Comparison of ENCODE assay signal across 16 cellular contexts in the genomic region with DNA sequence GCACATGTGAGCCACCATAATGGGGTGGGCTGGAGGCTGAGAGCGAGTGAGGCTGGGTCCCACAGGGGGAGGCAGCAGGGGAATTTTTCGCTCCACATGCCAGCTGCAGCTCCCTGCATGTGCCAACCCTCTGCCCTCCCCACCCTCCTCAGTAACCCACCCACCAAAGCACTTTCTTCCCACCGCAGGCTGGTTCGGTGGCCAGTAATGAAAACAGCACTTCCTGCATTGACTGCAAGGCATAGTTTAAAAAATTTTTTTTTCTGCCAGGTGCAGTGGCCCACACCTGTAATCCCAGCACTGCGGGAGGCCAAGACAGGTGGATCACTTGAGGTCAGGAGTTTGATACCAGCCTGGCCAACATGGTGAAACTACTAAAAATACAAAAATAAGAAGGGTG.
"Had no signal": no experiment of that assay in that cellular context is flagged by ENCODE, and none has a peak within 500 bp of the region (broad histone marks: within the 10 kb centered on the region; RNA-seq: fewer than 3 reads in every experiment).

No MANE protein-coding gene starts in this region.

- H3K4me3 ChIP-seq: gastroesophageal sphincter, lung, tibial artery had no signal

- H3K27ac Mint-ChIP-seq: activated naive CD4-positive, alpha-beta T cell treated with anti-CD3 and anti-CD28 coated beads, Interleukin-2, amount 50 U/mL, for 24 hours had no signal

- H3K27me3 Mint-ChIP-seq: activated CD8-positive, alpha-beta memory T cell treated with anti-CD3 and anti-CD28 coated beads, Interleukin-2, amount 10 ng/mL, durations not matched to agents 7 days and 5 days; activated naive CD4-positive, alpha-beta T cell treated with anti-CD3 and anti-CD28 coated beads, Interleukin-2, amount 50 U/mL, for 24 hours; T-cell had no signal

- H3K27me3 ChIP-seq: gastroesophageal sphincter, tibial artery had no signal

- H3K9me3 Mint-ChIP-seq: activated naive CD4-positive, alpha-beta T cell treated with anti-CD3 and anti-CD28 coated beads, Interleukin-2, amount 50 U/mL, for 24 hours; naive thymus-derived CD4-positive, alpha-beta T cell; stimulated activated effector memory CD8-positive, alpha-beta T cell treated with anti-CD3 and anti-CD28 coated beads, Interleukin-12 subunit alpha, Interleukin-12 subunit beta, amount 100 ng/mL, for 72 hours; T-cell had no signal

- H3K4me1 ChIP-seq: gastroesophageal sphincter had no signal

- H3K4me3 Mint-ChIP-seq: activated CD8-positive, alpha-beta memory T cell treated with anti-CD3 and anti-CD28 coated beads, Interleukin-2, amount 10 ng/mL, durations not matched to agents 7 days and 5 days; activated naive CD4-positive, alpha-beta T cell treated with anti-CD3 and anti-CD28 coated beads, Interleukin-2, amount 50 U/mL, for 24 hours; stimulated activated effector memory CD8-positive, alpha-beta T cell treated with anti-CD3 and anti-CD28 coated beads, Interleukin-12 subunit alpha, Interleukin-12 subunit beta, amount 100 ng/mL, for 72 hours; T-cell had no signal

- DNase-seq: activated CD4-positive, alpha-beta T cell treated with anti-CD3 and anti-CD28 coated beads for 1 hour; activated CD4-positive, alpha-beta T cell treated with anti-CD3 and anti-CD28 coated beads, Interleukin-2, amount 50 U/mL, for 4 hours; activated CD8-positive, alpha-beta memory T cell treated with anti-CD3 and anti-CD28 coated beads, Interleukin-2, amount 10 ng/mL, durations not matched to agents 7 days and 5 days; activated T-cell treated with anti-CD3 and anti-CD28 coated beads, Interleukin-2, amount 50 U/mL, for 1 hour; amniotic stem cell; erythroblast; left cardiac atrium; naive thymus-derived CD4-positive, alpha-beta T cell; posterior cingulate gyrus; T1000; tibial artery had no signal

- H3K27ac ChIP-seq: gastroesophageal sphincter, tibial artery had no signal

- ATAC-seq: activated CD8-positive, alpha-beta memory T cell treated with anti-CD3 and anti-CD28 coated beads, Interleukin-2, amount 10 ng/mL, durations not matched to agents 7 days and 5 days; gastroesophageal sphincter; left cardiac atrium; naive thymus-derived CD4-positive, alpha-beta T cell; stimulated activated effector memory CD8-positive, alpha-beta T cell treated with anti-CD3 and anti-CD28 coated beads, Interleukin-12 subunit alpha, Interleukin-12 subunit beta, amount 100 ng/mL, for 72 hours; T-cell had no signal

- H3K9me3 ChIP-seq: gastroesophageal sphincter, tibial artery had no signal

- H3K36me3 ChIP-seq: tibial artery had no signal
